Comparison of ENCODE assay signal across 8 cellular contexts in genomic region chr12:55829967-55830600, GRCh38. TPM values are rescaled to one million over a fixed set of nuclear protein-coding genes. Genes with fewer than 3 reads are reported as not detected.
A peak's percentile ranks its signal among the peaks of the same experiment; 100 is the strongest.
DNase-seq lines count a peak whose midpoint lies in the region; ATAC-seq, FAIRE-seq and TF ChIP-seq lines count a peak whose summit lies in the region.

No MANE protein-coding gene starts in this region.

- H3K4me1 Mint-ChIP-seq in activated CD4-positive, alpha-beta T cell treated with anti-CD3 and anti-CD28 coated beads, Interleukin-2, amount 10 ng/mL, durations not matched to agents 24 days and 14 days, result peaks cover 47% of the 10 kb centered on the region
- H3K4me1 Mint-ChIP-seq in effector memory CD8-positive, alpha-beta T cell (ENCODE audit: low read depth in 2 of 2), result peaks cover 43 to 44% of the 10 kb centered on the region in 2 donors

- no peak for TF ChIP-seq EP300 in suprapubic skin (IDR thresholded peaks at IDR 0.05)

- peak overlapping the region; percentile 98 for H3K4me3 Mint-ChIP-seq in activated CD4-positive, alpha-beta T cell treated with anti-CD3 and anti-CD28 coated beads, Interleukin-2, amount 10 ng/mL, durations not matched to agents 24 days and 14 days
- peak overlapping the region; percentile 96 to 99 for H3K4me3 Mint-ChIP-seq in effector memory CD8-positive, alpha-beta T cell

- ATAC-seq in GM19455 (IDR thresholded peaks at IDR 0.05; ENCODE audit: unreplicated experiment), result peak; percentile 24
- peak; percentile 11 for ATAC-seq in effector memory CD8-positive, alpha-beta T cell (replicated peaks)

- no peak overlapping the region for H2BK120ac ChIP-seq in mesendoderm (ENCODE audit: low read depth, low read length)

- no peak for TF ChIP-seq POLR2A in suprapubic skin (IDR thresholded peaks at IDR 0.05)

- peak overlapping the region; percentile 69 for H3K27ac ChIP-seq in mesendoderm (ENCODE audit: low read depth, low read length)
- peak overlapping the region; percentile 94 for H3K27ac ChIP-seq in suprapubic skin

- no peak overlapping the region for H4K8ac ChIP-seq in mesendoderm (ENCODE audit: low read depth, low read length)

- no peaks in the 10 kb centered on the region for H3K9me3 ChIP-seq in suprapubic skin

- DNase-seq in D341Med (ENCODE audit: low spot score) (peak; percentile 70), HTR-8/SVneo (ENCODE audit: insufficient read length, low spot score) (peak; percentile 67), mesendoderm (peak; percentile 71), suprapubic skin (ENCODE audit: low spot score in 2 of 2) (peak; percentile 84 to 87), HK-2 (ENCODE audit: unreplicated experiment) (no peak)
- DNase-seq in activated CD4-positive, alpha-beta T cell treated with anti-CD3 and anti-CD28 coated beads, Interleukin-2, amount 10 ng/mL, durations not matched to agents 24 days and 14 days, result peak; percentile 81
- peak; percentile 12 to 43 (median 16) for DNase-seq in effector memory CD8-positive, alpha-beta T cell

- H3K79me1 ChIP-seq in mesendoderm (ENCODE audit: low read length), result peaks cover 8% of the 10 kb centered on the region

- intact Hi-C loops in activated CD4-positive, alpha-beta T cell treated with anti-CD3 and anti-CD28 coated beads, Interleukin-2, amount 10 ng/mL, durations not matched to agents 24 days and 14 days (cut with micrococcal nuclease), result loop anchor here (1.0 to 10.0 kb wide), 4 partner anchors 13 to 1925 kb away; partner anchors contain the start of genes CDK4, MARCHF9, PYM1 and RPL41

- H3K27me3 ChIP-seq in mesendoderm (ENCODE audit: insufficient read depth, low read length, poor library complexity) (no peaks in the 10 kb centered on the region), suprapubic skin (no peaks in the 10 kb centered on the region)

- WGBS in mesendoderm (ENCODE audit: extremely low coverage, insufficient coverage, low lambda C conversion rate), result no CpG with 5 or more reads among the region's 37 CpGs
- 1% methylated on average over 37 of the region's 37 CpGs for whole genome bisulfite sequencing in suprapubic skin

- H3K9ac ChIP-seq in mesendoderm (ENCODE audit: low read length), result peak overlapping the region; percentile 90

- H3K4ac ChIP-seq in mesendoderm (ENCODE audit: low read depth, low read length), result no peak overlapping the region

- H3K36me3 ChIP-seq in mesendoderm (ENCODE audit: control insufficient read depth, insufficient read depth, low read length), result no peaks in the 10 kb centered on the region
- H3K36me3 ChIP-seq in suprapubic skin, result peaks cover 5% of the 10 kb centered on the region

- H3K23ac ChIP-seq in mesendoderm (ENCODE audit: low read length), result peak overlapping the region; percentile 29

- H4K5ac ChIP-seq in mesendoderm (ENCODE audit: low read length), result no peak overlapping the region

- no peaks in the 10 kb centered on the region for H3K9me3 Mint-ChIP-seq in activated CD4-positive, alpha-beta T cell treated with anti-CD3 and anti-CD28 coated beads, Interleukin-2, amount 10 ng/mL, durations not matched to agents 24 days and 14 days
- H3K9me3 Mint-ChIP-seq in effector memory CD8-positive, alpha-beta T cell, result no peaks in the 10 kb centered on the region

- H3K36me3 Mint-ChIP-seq in activated CD4-positive, alpha-beta T cell treated with anti-CD3 and anti-CD28 coated beads, Interleukin-2, amount 10 ng/mL, durations not matched to agents 24 days and 14 days (ENCODE audit: low read depth), result peaks cover 23% of the 10 kb centered on the region
- H3K36me3 Mint-ChIP-seq in effector memory CD8-positive, alpha-beta T cell (ENCODE audit: insufficient read depth), result peaks cover 16% of the 10 kb centered on the region

- H3K56ac ChIP-seq in mesendoderm (ENCODE audit: low read length), result peak overlapping the region; percentile 88

- H2BK5ac ChIP-seq in mesendoderm (ENCODE audit: low read length), result peak overlapping the region; percentile 57

- no peak overlapping the region for H2AK5ac ChIP-seq in mesendoderm (ENCODE audit: low read length)

- H2BK15ac ChIP-seq in mesendoderm (replicated peaks; ENCODE audit: low read depth), result no peak overlapping the region

- peak overlapping the region; percentile 33 for H3K18ac ChIP-seq in mesendoderm (ENCODE audit: low read length)

- peak overlapping the region; percentile 89 for H3K4me2 ChIP-seq in mesendoderm (ENCODE audit: low read length)

- H3K4me1 ChIP-seq in mesendoderm (ENCODE audit: control insufficient read depth, low read depth, low read length) (peaks cover 8% of the 10 kb centered on the region), suprapubic skin (peaks cover 58% of the 10 kb centered on the region)

- TF ChIP-seq CTCF in suprapubic skin (IDR thresholded peaks at IDR 0.05), result no peak

- no peak for FAIRE-seq in HTR-8/SVneo (lab: Jason Lieb, UNC)

- H3K4me3 ChIP-seq in mesendoderm (ENCODE audit: low read length) (peak overlapping the region; percentile 82), suprapubic skin (peak overlapping the region; percentile 76)

- H3K79me2 ChIP-seq in mesendoderm (ENCODE audit: control insufficient read depth, insufficient read depth, low read length), result peaks cover 19% of the 10 kb centered on the region

- peak overlapping the region; percentile 93 for H3K27ac Mint-ChIP-seq in activated CD4-positive, alpha-beta T cell treated with anti-CD3 and anti-CD28 coated beads, Interleukin-2, amount 10 ng/mL, durations not matched to agents 24 days and 14 days
- H3K27ac Mint-ChIP-seq in effector memory CD8-positive, alpha-beta T cell, result peak overlapping the region; percentile 88 to 90

- no peaks in the 10 kb centered on the region for H3K27me3 Mint-ChIP-seq in activated CD4-positive, alpha-beta T cell treated with anti-CD3 and anti-CD28 coated beads, Interleukin-2, amount 10 ng/mL, durations not matched to agents 24 days and 14 days
- H3K27me3 Mint-ChIP-seq in effector memory CD8-positive, alpha-beta T cell, result no peaks in the 10 kb centered on the region

RNA-seq across cellular contexts. Expression of gene DNAJC14, which starts 0.7 kb away (rescaled TPM):
- 39.8 and 42.0 TPM in 2 replicates for total RNA-seq in activated CD4-positive, alpha-beta T cell treated with anti-CD3 and anti-CD28 coated beads, Interleukin-2, amount 10 ng/mL, durations not matched to agents 24 days and 14 days
- 15.9 TPM for polyA plus RNA-seq in mesendoderm (2013, experiment 1 of 2)
- 15.1 TPM for polyA plus RNA-seq in mesendoderm (2013, experiment 2 of 2)
- total RNA-seq in suprapubic skin, result 10 to 100 TPM; 29.8 to 38.2 (median 36.2) TPM

RNA-seq across cellular contexts. Expression of gene ORMDL2, which starts 12.2 kb away (rescaled TPM):
- 49.8 and 55.8 TPM in 2 replicates for total RNA-seq in activated CD4-positive, alpha-beta T cell treated with anti-CD3 and anti-CD28 coated beads, Interleukin-2, amount 10 ng/mL, durations not matched to agents 24 days and 14 days
- polyA plus RNA-seq in mesendoderm (2013, experiment 1 of 2), result 70.4 TPM
- polyA plus RNA-seq in mesendoderm (2013, experiment 2 of 2), result 68.9 TPM
- 10 to 100 TPM in 3 of 4 donors, 1 to 10 TPM in 1; 8.6 to 22.8 (median 18.2) TPM for total RNA-seq in suprapubic skin

RNA-seq across cellular contexts. Expression of gene SARNP, which starts 12.6 kb away (rescaled TPM):
- 76.6 and 81.6 TPM in 2 replicates for total RNA-seq in activated CD4-positive, alpha-beta T cell treated with anti-CD3 and anti-CD28 coated beads, Interleukin-2, amount 10 ng/mL, durations not matched to agents 24 days and 14 days
- polyA plus RNA-seq in mesendoderm (2013, experiment 1 of 2), result 229 TPM
- polyA plus RNA-seq in mesendoderm (2013, experiment 2 of 2), result 228 TPM
- total RNA-seq in suprapubic skin, result 10 to 100 TPM; 32.0 to 45.8 (median 40.1) TPM

RNA-seq across cellular contexts. Expression of gene MMP19, which starts 12.7 kb away (rescaled TPM):
- total RNA-seq in activated CD4-positive, alpha-beta T cell treated with anti-CD3 and anti-CD28 coated beads, Interleukin-2, amount 10 ng/mL, durations not matched to agents 24 days and 14 days, result not detected in 2 replicates
- 2.4 TPM for polyA plus RNA-seq in mesendoderm (2013, experiment 1 of 2)
- 2.6 TPM for polyA plus RNA-seq in mesendoderm (2013, experiment 2 of 2)
- 10 to 100 TPM in 1 of 4 donors, 1 to 10 TPM in 3; 4.2 to 10.5 (median 5.5) TPM for total RNA-seq in suprapubic skin
